12 cellular contexts compared by ENCODE assay signal in genomic region chr1:15843826-15844572, GRCh38. TPM values are rescaled to one million over a fixed set of nuclear protein-coding genes. Genes with fewer than 3 reads are reported as not detected.
A peak's percentile ranks its signal among the peaks of the same experiment; 100 is the strongest.
DNase-seq lines count a peak whose midpoint lies in the region; ATAC-seq, FAIRE-seq and TF ChIP-seq lines count a peak whose summit lies in the region.
"Had no signal": no experiment of that assay in that cellular context is flagged by ENCODE, and none has a peak within 500 bp of the region (broad histone marks: within the 10 kb centered on the region; RNA-seq: fewer than 3 reads in every experiment).

No MANE protein-coding gene starts in this region.

- H3K27me3 ChIP-seq in GM06990 (replicated peaks; ENCODE audit: control insufficient read depth, insufficient read depth, low read length): no peaks in the 10 kb centered on the region
- no peaks in the 10 kb centered on the region for H3K27me3 ChIP-seq in neuron (ENCODE audit: insufficient read depth, low read length)
- H3K27me3 ChIP-seq in sigmoid colon: no peaks in the 10 kb centered on the region

- no peak for TF ChIP-seq EP300 in sigmoid colon (IDR thresholded peaks at IDR 0.05)

- H3K27ac ChIP-seq in cingulate gyrus (ENCODE audit: low read depth, low read length) (peak overlapping the region; percentile 54), sigmoid colon (no peak overlapping the region)
- H3K27ac ChIP-seq: HL-60 had no signal

- H3K4me1 ChIP-seq in neuron (ENCODE audit: insufficient read depth, low read length) (peaks cover 18% of the 10 kb centered on the region), sigmoid colon (peaks cover 0 to 18% (median 14%) of the 10 kb centered on the region in 4 donors)

- FAIRE-seq in H54 (lab: Jason Lieb, UNC): no peak

- peak overlapping the region; percentile 18; the same call in 1 of the 2 replicates for H3K4me3 ChIP-seq in GM06990 (replicated peaks; ENCODE audit: low read depth, low read length)
- peak overlapping the region; percentile 17 for H3K4me3 ChIP-seq in neuron (ENCODE audit: low read length)
- no peak overlapping the region for H3K4me3 ChIP-seq in sigmoid colon

- H3K9me3 ChIP-seq in neuron (ENCODE audit: low read length) (no peaks in the 10 kb centered on the region), sigmoid colon (no peaks in the 10 kb centered on the region)
- H3K9me3 ChIP-seq: HAP-1 had no signal

- intact Hi-C loops in sigmoid colon (cut with DNase I): no loop called here

- TF ChIP-seq CTCF in GM06990 (IDR thresholded peaks at IDR 0.05; ENCODE audit: insufficient read depth, low read length, poor library complexity, severe bottlenecking) (no peak), sigmoid colon (IDR thresholded peaks at IDR 0.05) (no peak)

- H3K36me3 ChIP-seq in GM06990 (ENCODE audit: control insufficient read depth, insufficient read depth, low read length) (no peaks in the 10 kb centered on the region), neuron (ENCODE audit: insufficient read depth, low read length) (no peaks in the 10 kb centered on the region), sigmoid colon (no peaks in the 10 kb centered on the region)
- H3K36me3 ChIP-seq: HAP-1 had no signal

- TF ChIP-seq POLR2A in H54 (IDR thresholded peaks at IDR 0.05; ENCODE audit: low read depth, low read length) (no peak), sigmoid colon (IDR thresholded peaks at IDR 0.05) (no peak)

- no peak for ATAC-seq in GM18517 (IDR thresholded peaks at IDR 0.05; ENCODE audit: unreplicated experiment)

- WGBS in sigmoid colon, 2 donors: 51 to 66% methylated on average over 3 of the region's 3 CpGs

- H2AFZ ChIP-seq in neuron (ENCODE audit: low read depth, low read length): no peak overlapping the region

- no peak for DNase-seq in GM06990 (ENCODE audit: extremely low read depth, insufficient read length)
- DNase-seq in NCI-H1694 treated with DMSO at 0.1 percent for 48 hours (lab: John Stamatoyannopoulos, UW): peak; percentile 45
- no peak for DNase-seq in H54 (ENCODE audit: insufficient read length, low spot score)
- no peak for DNase-seq in NCI-H146 (lab: John Stamatoyannopoulos, UW)
- no peak for DNase-seq in sigmoid colon
- DNase-seq: immature natural killer cell, NCI-H2029 had no signal

RNA-seq across cellular contexts. Expression of gene SPEN, which starts 3.5 kb away (rescaled TPM):
- total RNA-seq in sigmoid colon: 10 to 100 TPM; 20.4 to 38.5 (median 22.6) TPM
- polyA plus RNA-seq in sigmoid colon: 10 to 100 TPM in 1 of 3 donors, 1 to 10 TPM in 2; 7.4 to 28.3 (median 9.0) TPM

RNA-seq across cellular contexts. Expression of gene UQCRHL, which starts 36.5 kb away (rescaled TPM):
- 1 to 10 TPM in 2 of 4 donors, under 1 TPM in 2; 0.54 to 2.2 (median 1.3) TPM for total RNA-seq in sigmoid colon
- polyA plus RNA-seq in sigmoid colon: 1 to 10 TPM; 3.6 to 4.6 (median 4.0) TPM

Comparison
In these comparisons a context has a peak if more than half of its experiments do, and no peak if none do; other contexts are left out.
1. H3K4me3 ChIP-seq: peak in GM06990 (single experiment) and neuron (single experiment); none in sigmoid colon (0 of 4).